In genomic region chr13:113562085-113562749, GRCh38 we compare ENCODE assay signal across 8 cellular contexts. TPM values are rescaled to one million over a fixed set of nuclear protein-coding genes. Genes with fewer than 3 reads are reported as not detected.
DNase-seq lines count a peak whose midpoint lies in the region; ATAC-seq, FAIRE-seq and TF ChIP-seq lines count a peak whose summit lies in the region.

No MANE protein-coding gene starts in this region.

- H3K9me3 Mint-ChIP-seq in activated naive CD8-positive, alpha-beta T cell treated with anti-CD3 and anti-CD28 coated beads for 36 hours, result no peaks in the 10 kb centered on the region

- H3K9me3 ChIP-seq in OCI-LY7 (ENCODE audit: low read length) (no peaks in the 10 kb centered on the region), pancreas (no peaks in the 10 kb centered on the region)

- intact Hi-C loops in OCI-LY7 (cut with micrococcal nuclease; ENCODE audit: unreplicated experiment), result loop anchor here (1.0 to 10.0 kb wide), 2 partner anchors 104 to 617 kb away; no protein-coding TSS in a partner anchor
- intact Hi-C loops in head of caudate nucleus (cut with DNase I), result no loop called here
- intact Hi-C loops in pancreas (cut with DNase I), result no loop called here

- H3K27me3 Mint-ChIP-seq in activated naive CD8-positive, alpha-beta T cell treated with anti-CD3 and anti-CD28 coated beads for 36 hours, result peaks cover 27% of the 10 kb centered on the region

- H3K4me2 ChIP-seq in OCI-LY7 (ENCODE audit: low read length), result no peak overlapping the region

- peak; percentile 40 for FAIRE-seq in HTR-8/SVneo (lab: Jason Lieb, UNC)
- no peak for FAIRE-seq in pancreas (lab: Jason Lieb, UNC)

- POLR2A ChIA-PET in OCI-LY7 (lab: Charles Lee), result no interaction called here

- no peak overlapping the region for H3K27ac Mint-ChIP-seq in activated naive CD8-positive, alpha-beta T cell treated with anti-CD3 and anti-CD28 coated beads for 36 hours

- H2AFZ ChIP-seq in OCI-LY7 (ENCODE audit: low read length), result no peak overlapping the region

- no peaks in the 10 kb centered on the region for H3K79me2 ChIP-seq in OCI-LY7 (ENCODE audit: insufficient read depth, low read depth, low read length)

- no peaks in the 10 kb centered on the region for H3K4me1 ChIP-seq in OCI-LY7 (ENCODE audit: insufficient read depth, low read length, poor library complexity, severe bottlenecking)
- H3K4me1 ChIP-seq in pancreas, result no peaks in the 10 kb centered on the region

- no peaks in the 10 kb centered on the region for H3K27me3 ChIP-seq in pancreas

- DNase-seq in ELR (ENCODE audit: low read depth) (peak; percentile 79), HTR-8/SVneo (ENCODE audit: insufficient read length, low spot score) (peak; percentile 66), OCI-LY7 (ENCODE audit: low spot score) (peak; percentile 54), head of caudate nucleus (peak; percentile 60 to 91 (median 78)), pancreas (peak in 2 of 6 donors; percentile 39 to 50)
- peak; percentile 60 for DNase-seq in activated naive CD8-positive, alpha-beta T cell treated with anti-CD3 and anti-CD28 coated beads for 36 hours

- peaks cover 4% of the 10 kb centered on the region for H3K4me1 Mint-ChIP-seq in activated naive CD8-positive, alpha-beta T cell treated with anti-CD3 and anti-CD28 coated beads for 36 hours

- no peak overlapping the region for H3K4me3 Mint-ChIP-seq in activated naive CD8-positive, alpha-beta T cell treated with anti-CD3 and anti-CD28 coated beads for 36 hours

- H3K9me2 ChIP-seq in OCI-LY7 (ENCODE audit: insufficient read depth, low read length), result no peaks in the 10 kb centered on the region

- TF ChIP-seq CTCF in OCI-LY7 (conservative IDR thresholded peaks at IDR 0.05; ENCODE audit: low read length), result peak; percentile 71
- TF ChIP-seq CTCF in pancreas (IDR thresholded peaks at IDR 0.05), result peak in 3 of 4 donors; percentile 18 to 37 (median 34)

- 18 to 23% methylated on average over 14 of the region's 14 CpGs for WGBS in pancreas, 2 donors

- ATAC-seq in pancreas (peak in 3 of 4 donors; percentile 83 to 84 (median 83)), HG03565 (IDR thresholded peaks at IDR 0.05; ENCODE audit: unreplicated experiment) (no peak), HG02642 (IDR thresholded peaks at IDR 0.05; ENCODE audit: poor library complexity, unreplicated experiment) (no peak)

- H3K27ac ChIP-seq in OCI-LY7 (ENCODE audit: low read depth, low read length, poor library complexity, severe bottlenecking), result no peak overlapping the region
- H3K27ac ChIP-seq in pancreas, result no peak overlapping the region

- BruUV-seq in OCI-LY7 (replicated peaks; lab: Mats Ljungman, UMichigan), result no TSS peak

- H3K36me3 ChIP-seq in OCI-LY7 (ENCODE audit: insufficient read depth, low read length), result no peaks in the 10 kb centered on the region
- H3K36me3 ChIP-seq in pancreas, result no peaks in the 10 kb centered on the region

- CTCF ChIA-PET in OCI-LY7 (lab: Charles Lee; ENCODE audit: unreplicated experiment), result interaction anchor here (0.6 kb wide), 2 partner anchors 21 to 110 kb away, joined by 3 read pairs; no protein-coding TSS in a partner anchor

- H3K4me3 ChIP-seq in OCI-LY7 (ENCODE audit: low read depth, low read length, poor library complexity, severe bottlenecking), result no peak overlapping the region
- no peak overlapping the region for H3K4me3 ChIP-seq in pancreas

- no peaks in the 10 kb centered on the region for H4K20me1 ChIP-seq in OCI-LY7 (ENCODE audit: insufficient read depth, low read length)

- H3K36me3 Mint-ChIP-seq in activated naive CD8-positive, alpha-beta T cell treated with anti-CD3 and anti-CD28 coated beads for 36 hours, result no peaks in the 10 kb centered on the region

RNA-seq across cellular contexts. Expression of gene TFDP1, which starts 22.3 kb away (rescaled TPM):
- total RNA-seq in OCI-LY7 (2014; rRNA removed; shearing (Covaris generic)), result 81.2 and 87.9 TPM in 2 replicates
- total RNA-seq in OCI-LY7 (2022) (111 and 119 TPM in 2 replicates), pancreas (10 to 100 TPM; 10.3 to 24.7 (median 17.9) TPM)
- 100 to 1,000 TPM; 242 to 250 TPM for total RNA-seq in activated naive CD8-positive, alpha-beta T cell treated with anti-CD3 and anti-CD28 coated beads for 36 hours
- polyA plus RNA-seq in pancreas, result 10 to 100 TPM; 10.9 to 22.3 TPM

Comparison
In these comparisons a context has a peak if more than half of its experiments do, and no peak if none do; other contexts are left out.
1. ATAC-seq: peak in pancreas (3 of 4); none in HG03565 (single experiment) and HG02642 (single experiment).